Comparison of ENCODE assay signal across 8 cellular contexts in the genomic region with DNA sequence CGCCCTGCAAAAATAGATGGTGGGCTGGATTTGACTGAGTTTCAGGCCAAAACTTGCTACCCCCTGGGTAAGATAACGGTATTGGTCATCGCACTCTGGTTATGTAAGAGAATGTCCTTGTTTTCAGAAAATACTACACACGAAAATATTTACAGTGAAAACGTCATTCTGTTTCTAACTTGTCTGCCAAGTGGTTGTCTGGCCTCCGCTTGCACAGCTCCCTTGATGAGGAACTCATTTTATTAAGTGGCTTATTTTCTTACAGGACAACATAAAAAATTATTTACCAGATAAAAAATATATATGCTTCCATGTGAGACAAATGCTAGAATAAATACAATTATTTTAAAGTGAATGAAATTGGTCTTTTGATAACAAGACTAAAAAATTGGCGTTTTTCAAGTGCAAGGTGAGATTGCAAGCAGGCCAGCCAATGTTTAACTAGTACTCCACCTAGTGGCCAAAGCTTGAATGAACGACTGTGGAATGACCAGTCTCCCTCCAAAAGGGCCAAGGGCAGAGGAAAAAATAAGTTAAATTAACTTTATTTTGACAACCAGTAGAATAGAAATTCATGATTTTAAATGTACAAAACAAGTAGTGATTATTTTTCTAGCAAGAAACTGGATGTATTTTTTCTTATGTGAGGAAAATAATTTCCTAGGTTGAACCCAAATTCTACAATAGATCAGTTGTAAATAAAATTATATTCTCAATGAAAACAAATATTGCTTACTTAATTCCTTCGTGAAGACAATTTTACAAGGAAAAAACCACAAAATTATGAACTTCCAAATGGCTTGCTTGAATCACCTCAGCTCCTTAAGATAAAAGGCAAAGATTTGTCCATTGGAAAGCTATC.
DNase-seq lines count a peak whose midpoint lies in the region; ATAC-seq and TF ChIP-seq lines count a peak whose summit lies in the region.

No MANE protein-coding gene starts in this region.

- peaks cover 5% of the 10 kb centered on the region for H3K27me3 Mint-ChIP-seq in activated CD8-positive, alpha-beta T cell treated with anti-CD3 and anti-CD28 coated beads, Interleukin-2, amount 10 ng/mL, durations not matched to agents 7 days and 5 days (ENCODE audit: low read depth)

- H3K4me3 Mint-ChIP-seq in activated CD8-positive, alpha-beta T cell treated with anti-CD3 and anti-CD28 coated beads, Interleukin-2, amount 10 ng/mL, durations not matched to agents 7 days and 5 days = no peak overlapping the region

- no peak overlapping the region for H3K4me3 ChIP-seq in fibroblast of pulmonary artery (replicated peaks; ENCODE audit: low read depth, low read length)

- no peaks in the 10 kb centered on the region for H3K36me3 Mint-ChIP-seq in activated CD8-positive, alpha-beta T cell treated with anti-CD3 and anti-CD28 coated beads, Interleukin-2, amount 10 ng/mL, durations not matched to agents 7 days and 5 days (ENCODE audit: low read depth)

- peak; percentile 33 for DNase-seq in activated naive CD4-positive, alpha-beta T cell treated with Interleukin-2 at 50 U/mL for 16 hours
- no peak for DNase-seq in activated naive CD4-positive, alpha-beta T cell (lab: John Stamatoyannopoulos, UW)
- DNase-seq in HEK293T (ENCODE audit: extremely low spot score) (peak; percentile 70), NCI-H2171 (lab: John Stamatoyannopoulos, UW) (peak; percentile 38), fibroblast of pulmonary artery (ENCODE audit: low read depth) (peak; percentile 66), non-pigmented ciliary epithelial cell (ENCODE audit: low read depth) (peak; percentile 17)
- DNase-seq in activated CD8-positive, alpha-beta T cell treated with anti-CD3 and anti-CD28 coated beads, Interleukin-2, amount 10 ng/mL, durations not matched to agents 7 days and 5 days = peak; percentile 68

- no peaks in the 10 kb centered on the region for H3K9me3 Mint-ChIP-seq in activated CD8-positive, alpha-beta T cell treated with anti-CD3 and anti-CD28 coated beads, Interleukin-2, amount 10 ng/mL, durations not matched to agents 7 days and 5 days (ENCODE audit: insufficient read depth)

- H3K27ac Mint-ChIP-seq in activated CD8-positive, alpha-beta T cell treated with anti-CD3 and anti-CD28 coated beads, Interleukin-2, amount 10 ng/mL, durations not matched to agents 7 days and 5 days = no peak overlapping the region

- POLR2A ChIA-PET in HEK293T (lab: Yijun Ruan, JAX) = no interaction called here
- POLR2A ChIA-PET in activated CD8-positive, alpha-beta T cell treated with anti-CD3 and anti-CD28 coated beads, Interleukin-2, amount 10 ng/mL, durations not matched to agents 7 days and 5 days (lab: Charles Lee) = interaction anchor here (0.6 kb wide), 1 partner anchor 465 kb away, joined by 4 read pairs; no protein-coding TSS in a partner anchor

- CTCF ChIA-PET in HEK293T (lab: Yijun Ruan, JAX) = interaction anchor here (0.6 to 2.2 kb wide), 6 partner anchors 10 to 233 kb away, joined by 3 to 20 read pairs (median 5); no protein-coding TSS in a partner anchor
- CTCF ChIA-PET in activated CD8-positive, alpha-beta T cell treated with anti-CD3 and anti-CD28 coated beads, Interleukin-2, amount 10 ng/mL, durations not matched to agents 7 days and 5 days (lab: Charles Lee) = interaction anchor here (0.8 to 7.7 kb wide), 18 partner anchors 9 to 601 kb away, joined by 3 to 95 read pairs (median 4); no protein-coding TSS in a partner anchor

- peak; percentile 65 for ATAC-seq in activated CD8-positive, alpha-beta T cell treated with anti-CD3 and anti-CD28 coated beads, Interleukin-2, amount 10 ng/mL, durations not matched to agents 7 days and 5 days
- no peak for ATAC-seq in GM21381 (IDR thresholded peaks at IDR 0.05; ENCODE audit: unreplicated experiment)

- peak; percentile 93 for TF ChIP-seq CTCF in fibroblast of pulmonary artery (IDR thresholded peaks at IDR 0.05; ENCODE audit: low read length, missing control alignments)

- no peaks in the 10 kb centered on the region for H3K4me1 Mint-ChIP-seq in activated CD8-positive, alpha-beta T cell treated with anti-CD3 and anti-CD28 coated beads, Interleukin-2, amount 10 ng/mL, durations not matched to agents 7 days and 5 days (ENCODE audit: low read depth)

TF ChIP-seq in HEK293T, 16 proteins besides CTCF, POLR2A, EP300 and RAD21:
- TF ChIP-seq SP1 (IDR thresholded peaks at IDR 0.05) (no peak), CTBP1 (IDR thresholded peaks at IDR 0.05; ENCODE audit: borderline replicate concordance) (no peak), HDGF (IDR thresholded peaks at IDR 0.05; ENCODE audit: borderline replicate concordance) (no peak), BHLHE40 (IDR thresholded peaks at IDR 0.05; ENCODE audit: borderline replicate concordance) (no peak), NFRKB (IDR thresholded peaks at IDR 0.05) (no peak), SUZ12 (IDR thresholded peaks at IDR 0.05) (no peak), ZNF384 (IDR thresholded peaks at IDR 0.05) (no peak), LEF1 (IDR thresholded peaks at IDR 0.05; ENCODE audit: borderline replicate concordance) (no peak), TARDBP (IDR thresholded peaks at IDR 0.05) (no peak), L3MBTL2 (conservative IDR thresholded peaks at IDR 0.05) (no peak), FOXA1 (IDR thresholded peaks at IDR 0.05) (no peak), FOXK2 (IDR thresholded peaks at IDR 0.05) (no peak), ARNT (IDR thresholded peaks at IDR 0.05) (no peak)
- TF ChIP-seq, protein P1, sequence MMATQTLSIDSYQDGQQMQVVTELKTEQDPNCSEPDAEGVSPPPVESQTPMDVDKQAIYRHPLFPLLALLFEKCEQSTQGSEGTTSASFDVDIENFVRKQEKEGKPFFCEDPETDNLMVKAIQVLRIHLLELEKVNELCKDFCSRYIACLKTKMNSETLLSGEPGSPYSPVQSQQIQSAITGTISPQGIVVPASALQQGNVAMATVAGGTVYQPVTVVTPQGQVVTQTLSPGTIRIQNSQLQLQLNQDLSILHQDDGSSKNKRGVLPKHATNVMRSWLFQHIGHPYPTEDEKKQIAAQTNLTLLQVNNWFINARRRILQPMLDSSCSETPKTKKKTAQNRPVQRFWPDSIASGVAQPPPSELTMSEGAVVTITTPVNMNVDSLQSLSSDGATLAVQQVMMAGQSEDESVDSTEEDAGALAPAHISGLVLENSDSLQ (IDR thresholded peaks at IDR 0.05) = no peak

Comparison
In these comparisons a context has a peak if more than half of its experiments do, and no peak if none do; other contexts are left out.
1. DNase-seq: peak in activated naive CD4-positive, alpha-beta T cell treated with Interleukin-2 at 50 U/mL for 16 hours (single experiment), HEK293T (single experiment), NCI-H2171 (single experiment), activated CD8-positive, alpha-beta T cell treated with anti-CD3 and anti-CD28 coated beads, Interleukin-2, amount 10 ng/mL, durations not matched to agents 7 days and 5 days (single experiment), fibroblast of pulmonary artery (single experiment) and non-pigmented ciliary epithelial cell (single experiment); none in activated naive CD4-positive, alpha-beta T cell (0 of 4).